16 cellular contexts compared by ENCODE assay signal in the genomic region with DNA sequence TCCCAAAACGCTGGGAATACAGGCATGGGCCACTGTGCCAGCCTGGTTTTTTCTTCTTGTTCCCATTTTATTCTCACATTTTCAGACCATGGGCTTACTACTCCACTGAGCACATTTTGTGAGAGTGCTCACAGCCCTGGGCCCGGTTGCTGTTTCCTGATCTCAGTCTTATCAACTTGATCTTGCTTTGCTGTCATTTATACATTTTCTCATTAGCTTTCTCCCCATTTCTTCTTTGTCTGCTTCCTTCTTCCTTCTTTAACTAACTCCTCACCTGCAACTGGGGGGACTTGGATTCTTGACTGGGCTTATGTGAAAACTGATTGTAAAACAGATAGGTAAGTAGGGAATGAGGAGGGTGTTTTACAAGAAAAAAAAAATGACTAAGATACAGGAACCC.
DNase-seq lines count a peak whose midpoint lies in the region; ATAC-seq and TF ChIP-seq lines count a peak whose summit lies in the region.
"Had no signal": no experiment of that assay in that cellular context is flagged by ENCODE, and none has a peak within 500 bp of the region (broad histone marks: within the 10 kb centered on the region; RNA-seq: fewer than 3 reads in every experiment).

No MANE protein-coding gene starts in this region.

- H3K9me3 Mint-ChIP-seq in activated CD4-positive, alpha-beta T cell treated with anti-CD3 and anti-CD28 coated beads, Interleukin-2, amount 10 ng/mL, durations not matched to agents 7 days and 5 days, result no peaks in the 10 kb centered on the region
- H3K9me3 Mint-ChIP-seq: IgD-negative memory B cell; stimulated activated naive CD8-positive, alpha-beta T cell treated with anti-CD3 and anti-CD28 coated beads, Interleukin-15, amount 100 ng/mL, for 72 hours had no signal

- H3K4me3 ChIP-seq in skin epidermis, result no peak overlapping the region
- H3K4me3 ChIP-seq: breast epithelium had no signal

- DNase-seq in activated effector memory CD4-positive, alpha-beta T cell treated with anti-CD3 and anti-CD28 coated beads, Interleukin-2, amount 50 U/mL, for 16 hours, result peak; percentile 71
- no peak for DNase-seq in activated effector memory CD4-positive, alpha-beta T cell treated with Interleukin-2 at 50 U/mL for 16 hours
- DNase-seq in activated CD4-positive, alpha-beta T cell treated with anti-CD3 and anti-CD28 coated beads, Interleukin-2, amount 10 ng/mL, durations not matched to agents 7 days and 5 days, result peak; percentile 36
- peak in 1 of 2 donors; percentile 58 for DNase-seq in foreskin keratinocyte
- no peak for DNase-seq in ACHN
- DNase-seq in left lobe of liver (ENCODE audit: low spot score), result no peak
- DNase-seq: activated CD8-positive, alpha-beta memory T cell treated with anti-CD3 and anti-CD28 coated beads, Interleukin-2, amount 50 U/mL, for 4 hours; left ventricle myocardium superior; NCI-H1105; NCI-H526 treated with DMSO at 0.1 percent for 48 hours had no signal

- no peak overlapping the region for H3K4me3 Mint-ChIP-seq in activated CD4-positive, alpha-beta T cell treated with anti-CD3 and anti-CD28 coated beads, Interleukin-2, amount 10 ng/mL, durations not matched to agents 7 days and 5 days
- H3K4me3 Mint-ChIP-seq: activated naive CD8-positive, alpha-beta T cell; IgD-negative memory B cell; stimulated activated naive CD8-positive, alpha-beta T cell treated with anti-CD3 and anti-CD28 coated beads, Interleukin-15, amount 100 ng/mL, for 72 hours had no signal

- in situ Hi-C loops in ACHN (cut with HindIII; ENCODE audit: low pct_ligation_motif_present, low pct_unique_long_range_greater_than_20kb, low sequenced_read_pairs), result no loop called here

- ATAC-seq in foreskin keratinocyte (no peak), left lobe of liver (no peak), GM18870 (IDR thresholded peaks at IDR 0.05; ENCODE audit: unreplicated experiment) (no peak)

- no peaks in the 10 kb centered on the region for H3K27me3 Mint-ChIP-seq in activated CD4-positive, alpha-beta T cell treated with anti-CD3 and anti-CD28 coated beads, Interleukin-2, amount 10 ng/mL, durations not matched to agents 7 days and 5 days
- H3K27me3 Mint-ChIP-seq: activated naive CD8-positive, alpha-beta T cell; IgD-negative memory B cell; stimulated activated naive CD8-positive, alpha-beta T cell treated with anti-CD3 and anti-CD28 coated beads, Interleukin-15, amount 100 ng/mL, for 72 hours had no signal

- CTCF ChIA-PET in activated CD4-positive, alpha-beta T cell treated with anti-CD3 and anti-CD28 coated beads, Interleukin-2, amount 10 ng/mL, durations not matched to agents 7 days and 5 days (lab: Charles Lee), result interaction anchor here (0.7 to 8.7 kb wide), 6 partner anchors 10 to 675 kb away, joined by 3 to 57 read pairs (median 6); no protein-coding TSS in a partner anchor

- no peaks in the 10 kb centered on the region for H3K27me3 ChIP-seq in foreskin keratinocyte
- H3K27me3 ChIP-seq: breast epithelium had no signal

- peaks cover 49% of the 10 kb centered on the region for H3K4me1 ChIP-seq in foreskin keratinocyte
- H3K4me1 ChIP-seq: breast epithelium had no signal

- POLR2A ChIA-PET in activated CD4-positive, alpha-beta T cell treated with anti-CD3 and anti-CD28 coated beads, Interleukin-2, amount 10 ng/mL, durations not matched to agents 7 days and 5 days (lab: Charles Lee), result interaction anchor here (1.2 to 1.3 kb wide), 2 partner anchors 16 to 139 kb away, joined by 3 to 4 read pairs; a partner anchor contains a TSS

- H3K27ac ChIP-seq in foreskin keratinocyte (peak overlapping the region; percentile 99), skin epidermis (peak overlapping the region in 18 of 21 experiments; percentile 2 to 82 (median 68))

- H3K4me1 Mint-ChIP-seq in activated CD4-positive, alpha-beta T cell treated with anti-CD3 and anti-CD28 coated beads, Interleukin-2, amount 10 ng/mL, durations not matched to agents 7 days and 5 days, result peaks cover 40% of the 10 kb centered on the region
- H3K4me1 Mint-ChIP-seq: IgD-negative memory B cell had no signal

- no peak overlapping the region for H3K27ac Mint-ChIP-seq in activated CD4-positive, alpha-beta T cell treated with anti-CD3 and anti-CD28 coated beads, Interleukin-2, amount 10 ng/mL, durations not matched to agents 7 days and 5 days
- H3K27ac Mint-ChIP-seq: activated naive CD8-positive, alpha-beta T cell; IgD-negative memory B cell; stimulated activated naive CD8-positive, alpha-beta T cell treated with anti-CD3 and anti-CD28 coated beads, Interleukin-15, amount 100 ng/mL, for 72 hours had no signal

- peaks cover 18% of the 10 kb centered on the region for H3K36me3 Mint-ChIP-seq in activated CD4-positive, alpha-beta T cell treated with anti-CD3 and anti-CD28 coated beads, Interleukin-2, amount 10 ng/mL, durations not matched to agents 7 days and 5 days (ENCODE audit: low read depth)

- TF ChIP-seq CTCF in foreskin keratinocyte (conservative IDR thresholded peaks at IDR 0.05), result no peak

Comparison
In these comparisons a context has a peak if more than half of its experiments do, and no peak if none do; other contexts are left out.
1. DNase-seq: peak in activated effector memory CD4-positive, alpha-beta T cell treated with anti-CD3 and anti-CD28 coated beads, Interleukin-2, amount 50 U/mL, for 16 hours (single experiment) and activated CD4-positive, alpha-beta T cell treated with anti-CD3 and anti-CD28 coated beads, Interleukin-2, amount 10 ng/mL, durations not matched to agents 7 days and 5 days (single experiment); none in activated effector memory CD4-positive, alpha-beta T cell treated with Interleukin-2 at 50 U/mL for 16 hours (single experiment), ACHN (single experiment) and left lobe of liver (single experiment).